Comparison of ENCODE assay signal across 8 cellular contexts in genomic region chr2:219207254-219207883, GRCh38. TPM values are rescaled to one million over a fixed set of nuclear protein-coding genes. Genes with fewer than 3 reads are reported as not detected.
DNase-seq lines count a peak whose midpoint lies in the region; ATAC-seq and TF ChIP-seq lines count a peak whose summit lies in the region.

No MANE protein-coding gene starts in this region.

- peaks cover 7% of the 10 kb centered on the region for H3K36me3 Mint-ChIP-seq in activated T-cell treated with anti-CD3 and anti-CD28 coated beads, Interleukin-2, amount 50 U/mL, for 4 hours (ENCODE audit: insufficient read depth)
- peaks cover 40% of the 10 kb centered on the region for H3K36me3 Mint-ChIP-seq in MCF 10A (ENCODE audit: insufficient read depth, unreplicated experiment)
- no peaks in the 10 kb centered on the region for H3K36me3 Mint-ChIP-seq in type B pancreatic cell

- H3K27ac Mint-ChIP-seq in MCF 10A (ENCODE audit: low read depth, unreplicated experiment) (peak overlapping the region; percentile 46), type B pancreatic cell (peak overlapping the region; percentile 98)

- intact Hi-C loops in MCF 10A (cut with micrococcal nuclease) (no loop called here), lower leg skin (cut with DNase I; ENCODE audit: low total_unique reads) (no loop called here)

- H3K4me3 Mint-ChIP-seq in activated T-cell treated with anti-CD3 and anti-CD28 coated beads, Interleukin-2, amount 50 U/mL, for 4 hours = peak overlapping the region; percentile 84
- peak overlapping the region; percentile 88 for H3K4me3 Mint-ChIP-seq in MCF 10A (ENCODE audit: unreplicated experiment)
- peak overlapping the region; percentile 97 for H3K4me3 Mint-ChIP-seq in type B pancreatic cell

- H3K4me1 Mint-ChIP-seq in activated T-cell treated with anti-CD3 and anti-CD28 coated beads, Interleukin-2, amount 50 U/mL, for 4 hours (ENCODE audit: low read depth) = peaks cover 32% of the 10 kb centered on the region
- peaks cover 15% of the 10 kb centered on the region for H3K4me1 Mint-ChIP-seq in MCF 10A (ENCODE audit: insufficient read depth, unreplicated experiment)
- peaks cover 18% of the 10 kb centered on the region for H3K4me1 Mint-ChIP-seq in type B pancreatic cell (ENCODE audit: unreplicated experiment)

- CTCF ChIA-PET in MCF 10A (lab: Yijun Ruan, JAX) = interaction anchor here (0.9 to 1.4 kb wide), 3 partner anchors 31 to 87 kb away, joined by 5 to 8 read pairs (median 6); no protein-coding TSS in a partner anchor

- no TSS peak for BruUV-seq in MCF 10A (replicated peaks; lab: Mats Ljungman, UMichigan)

- peak in 1 of 2 donors; percentile 1 for ATAC-seq in activated T-cell treated with anti-CD3 and anti-CD28 coated beads, Interleukin-2, amount 50 U/mL, for 4 hours
- no peak for ATAC-seq in HG03378 (IDR thresholded peaks at IDR 0.05; ENCODE audit: unreplicated experiment)

- POLR2A ChIA-PET in MCF 10A (lab: Yijun Ruan, JAX) = interaction anchor here (0.6 to 4.5 kb wide), 16 partner anchors 10 to 92 kb away, joined by 3 to 64 read pairs (median 10); partner anchors contain the start of genes ABCB6, ANKZF1, ATG9A and CNPPD1

- no peak for DNase-seq in activated T-cell treated with anti-CD3 and anti-CD28 coated beads, Interleukin-2, amount 50 U/mL, for 4 hours
- DNase-seq in activated T-cell treated with anti-CD3 and anti-CD28 coated beads for 4 hours (no peak), MCF 10A (ENCODE audit: unreplicated experiment) (no peak), lower leg skin (ENCODE audit: low spot score in 2 of 2) (no peak), type B pancreatic cell (ENCODE audit: extremely low spot score, unreplicated experiment) (no peak), NCI-H146 (lab: John Stamatoyannopoulos, UW) (no peak)
- no peak for DNase-seq in activated CD4-positive, CD25-positive, alpha-beta regulatory T cell treated with anti-CD3 and anti-CD28 coated beads, Interleukin-2, amount 50 U/mL, for 72 hours

- no peak for TF ChIP-seq POLR2A in lower leg skin (IDR thresholded peaks at IDR 0.05)

- no peaks in the 10 kb centered on the region for H3K9me3 Mint-ChIP-seq in activated T-cell treated with anti-CD3 and anti-CD28 coated beads, Interleukin-2, amount 50 U/mL, for 4 hours
- H3K9me3 Mint-ChIP-seq in MCF 10A (ENCODE audit: unreplicated experiment) = no peaks in the 10 kb centered on the region
- H3K9me3 Mint-ChIP-seq in type B pancreatic cell = no peaks in the 10 kb centered on the region

- 24 to 29% methylated on average over 14 of the region's 14 CpGs for WGBS in lower leg skin, 2 donors

- no peaks in the 10 kb centered on the region for H3K27me3 Mint-ChIP-seq in activated T-cell treated with anti-CD3 and anti-CD28 coated beads, Interleukin-2, amount 50 U/mL, for 4 hours (ENCODE audit: low read depth)
- no peaks in the 10 kb centered on the region for H3K27me3 Mint-ChIP-seq in MCF 10A (ENCODE audit: insufficient read depth, unreplicated experiment)
- peaks cover 8% of the 10 kb centered on the region for H3K27me3 Mint-ChIP-seq in type B pancreatic cell

- peak overlapping the region; percentile 50 for H3K4me3 ChIP-seq in lower leg skin (ENCODE audit: low read depth, poor library complexity, severe bottlenecking)

- TF ChIP-seq CTCF in MCF 10A (IDR thresholded peaks at IDR 0.05; ENCODE audit: unreplicated experiment) (no peak), lower leg skin (IDR thresholded peaks at IDR 0.05) (no peak), type B pancreatic cell (conservative IDR thresholded peaks at IDR 0.05) (no peak)

RNA-seq across cellular contexts. Expression of gene ZFAND2B, which starts 0.8 kb away (rescaled TPM):
- total RNA-seq in activated T-cell treated with anti-CD3 and anti-CD28 coated beads, Interleukin-2, amount 50 U/mL, for 4 hours = 10 to 100 TPM; 27.0 to 35.3 (median 31.7) TPM
- total RNA-seq in MCF 10A (2022) (61.0 and 73.1 TPM in 2 replicates), lower leg skin (10 to 100 TPM; 63.0 to 76.4 (median 63.3) TPM), type B pancreatic cell (ENCODE audit: low replicate concordance) (25.9 and 28.2 TPM in 2 replicates)

RNA-seq across cellular contexts. Expression of gene ABCB6, which starts 11.4 kb away (rescaled TPM):
- 10 to 100 TPM; 14.8 to 17.2 (median 15.4) TPM for total RNA-seq in activated T-cell treated with anti-CD3 and anti-CD28 coated beads, Interleukin-2, amount 50 U/mL, for 4 hours
- total RNA-seq in MCF 10A (2022) (13.8 and 18.8 TPM in 2 replicates), lower leg skin (10 to 100 TPM; 16.9 to 33.1 (median 18.6) TPM), type B pancreatic cell (ENCODE audit: low replicate concordance) (40.4 and 70.7 TPM in 2 replicates)

RNA-seq across cellular contexts. Expression of gene ATG9A, which starts 22.1 kb away (rescaled TPM):
- total RNA-seq in activated T-cell treated with anti-CD3 and anti-CD28 coated beads, Interleukin-2, amount 50 U/mL, for 4 hours = 10 to 100 TPM; 29.7 to 31.4 (median 31.4) TPM
- total RNA-seq in MCF 10A (2022) (52.1 and 60.8 TPM in 2 replicates), lower leg skin (10 to 100 TPM; 57.6 to 92.8 (median 61.9) TPM), type B pancreatic cell (ENCODE audit: low replicate concordance) (46.4 and 52.9 TPM in 2 replicates)

RNA-seq across cellular contexts. Expression of gene ANKZF1, which starts 22.2 kb away (rescaled TPM):
- 10 to 100 TPM; 40.8 to 52.1 (median 45.5) TPM for total RNA-seq in activated T-cell treated with anti-CD3 and anti-CD28 coated beads, Interleukin-2, amount 50 U/mL, for 4 hours
- total RNA-seq in MCF 10A (2022) (45.5 and 45.6 TPM in 2 replicates), lower leg skin (10 to 100 TPM; 45.9 to 97.6 (median 52.5) TPM), type B pancreatic cell (ENCODE audit: low replicate concordance) (58.7 and 58.8 TPM in 2 replicates)

RNA-seq across cellular contexts. Expression of gene RETREG2, which starts 29.3 kb away (rescaled TPM):
- total RNA-seq in activated T-cell treated with anti-CD3 and anti-CD28 coated beads, Interleukin-2, amount 50 U/mL, for 4 hours = 10 to 100 TPM; 55.0 to 63.1 (median 62.7) TPM
- total RNA-seq in MCF 10A (2022) = 49.3 and 64.5 TPM in 2 replicates
- total RNA-seq in lower leg skin = 100 to 1,000 TPM in 2 of 4 donors, 10 to 100 TPM in 2; 88.7 to 110 (median 98.3) TPM
- 86.2 and 88.7 TPM in 2 replicates for total RNA-seq in type B pancreatic cell (ENCODE audit: low replicate concordance)
